32 cellular contexts compared by ENCODE assay signal in genomic region chr16:75048546-75048945, GRCh38. TPM values are rescaled to one million over a fixed set of nuclear protein-coding genes. Genes with fewer than 3 reads are reported as not detected.
DNase-seq lines count a peak whose midpoint lies in the region; ATAC-seq, FAIRE-seq and TF ChIP-seq lines count a peak whose summit lies in the region.
"Had no signal": no experiment of that assay in that cellular context is flagged by ENCODE, and none has a peak within 500 bp of the region (broad histone marks: within the 10 kb centered on the region; RNA-seq: fewer than 3 reads in every experiment).

No MANE protein-coding gene starts in this region.

- H3K18ac ChIP-seq in IMR-90 (ENCODE audit: low read depth, low read length): no peak overlapping the region

- WGBS in IMR-90 (ENCODE audit: extremely low coverage in 2 of 2, insufficient read length in 1 of 2), 2 experiments: 81% methylated on average over 3 of the region's 7 CpGs; no CpG with 5 or more reads in 1 of the 2 experiments
- WGBS in right cardiac atrium: 47% methylated on average over 7 of the region's 7 CpGs
- 95% methylated on average over 7 of the region's 7 CpGs for WGBS in smooth muscle cell (ENCODE audit: low lambda C conversion rate)

- dilution Hi-C loops in IMR-90 (cut with HindIII; ENCODE audit: low sequenced_read_pairs, unreplicated experiment) (no loop called here), endothelial cell of umbilical vein (cut with MboI; ENCODE audit: extremely low pct_ligation_motif_present, low sequenced_read_pairs) (no loop called here)

- no peaks in the 10 kb centered on the region for H3K36me3 ChIP-seq in IMR-90 (ENCODE audit: control insufficient read depth, insufficient read depth, low read length)
- no peaks in the 10 kb centered on the region for H3K36me3 ChIP-seq in endothelial cell of umbilical vein (ENCODE audit: control insufficient read depth in 2 of 2, extremely low read depth in 1 of 2, insufficient read depth in 2 of 2, low read length in 2 of 2)
- no peaks in the 10 kb centered on the region for H3K36me3 ChIP-seq in smooth muscle cell (ENCODE audit: low read depth)
- H3K36me3 ChIP-seq: brain microvascular endothelial cell, neutrophil, prostate gland had no signal

- TF ChIP-seq POLR2A in IMR-90 (IDR thresholded peaks at IDR 0.05; ENCODE audit: low read depth, low read length): no peak
- TF ChIP-seq POLR2A in endothelial cell of umbilical vein (IDR thresholded peaks at IDR 0.05; ENCODE audit: low read depth, low read length): no peak

- BruUV-seq in IMR-90 (replicated peaks; lab: Mats Ljungman, UMichigan) (no TSS peak), endothelial cell of umbilical vein (replicated peaks; lab: Mats Ljungman, UMichigan) (no TSS peak)

- H2BK5ac ChIP-seq in IMR-90 (ENCODE audit: low read depth, low read length, poor library complexity, severe bottlenecking): no peak overlapping the region

- H3K56ac ChIP-seq in IMR-90 (ENCODE audit: extremely low read depth, insufficient read depth, low read length): no peak overlapping the region

- DNase-seq in IMR-90 (peak; percentile 43), endothelial cell of umbilical vein (ENCODE audit: low read depth, low spot score) (no peak), right cardiac atrium (no peak), smooth muscle cell (lab: John Stamatoyannopoulos, UW; ENCODE audit: unreplicated experiment) (no peak), GM19239 (ENCODE audit: insufficient read length, low spot score) (no peak)
- DNase-seq in stimulated activated naive CD4-positive, alpha-beta T cell (lab: John Stamatoyannopoulos, UW): no peak
- DNase-seq: activated B cell treated with CpG ODN at 0.5 μM for 24 hours; activated CD4-positive, alpha-beta T cell treated with anti-CD3 and anti-CD28 coated beads, Interleukin-2, amount 50 U/mL, for 1 hour; activated naive CD4-positive, alpha-beta T cell treated with Interleukin-2 at 50 U/mL for 16 hours; activated T-cell treated with anti-CD3 and anti-CD28 coated beads, Interleukin-2, amount 50 U/mL, for 48 hours; brain microvascular endothelial cell; Caco-2; effector CD4-positive, alpha-beta T cell; foreskin keratinocyte; GF-D8; left cardiac atrium; NCI-H1092; NCI-H1694 treated with DMSO at 0.1 percent for 48 hours; NCI-H2171; NCI-H526; SIG-M5; small intestine; stimulated activated CD4-positive, alpha-beta T cell treated with anti-CD3 and anti-CD28 coated beads, Interleukin-1b, Interleukin-23, amount 100 ng/mL, for 48 hours; stimulated activated CD8-positive, alpha-beta memory T cell treated with anti-CD3 and anti-CD28 coated beads, Interleukin-4, amount 100 ng/mL, for 48 hours; SW 1271 had no signal

- intact Hi-C loops in IMR-90 (cut with micrococcal nuclease) (no loop called here), endothelial cell of umbilical vein (cut with micrococcal nuclease) (no loop called here), right cardiac atrium (cut with DNase I) (no loop called here)

- TF ChIP-seq CTCF in IMR-90 (conservative IDR thresholded peaks at IDR 0.05; ENCODE audit: low read depth, low read length) (no peak), endothelial cell of umbilical vein (IDR thresholded peaks at IDR 0.05; ENCODE audit: extremely low read depth in 1 of 2, insufficient read depth in 1 of 2, low read depth in 1 of 2, low read length in 2 of 2) (no peak), smooth muscle cell (IDR thresholded peaks at IDR 0.05; ENCODE audit: borderline replicate concordance, insufficient read depth, poor library complexity, severe bottlenecking) (no peak)

- H4K91ac ChIP-seq in IMR-90 (ENCODE audit: insufficient read depth, low read depth, low read length): no peak overlapping the region

- H4K20me1 ChIP-seq in IMR-90 (ENCODE audit: insufficient read depth, low read length): peaks cover 53% of the 10 kb centered on the region
- no peaks in the 10 kb centered on the region for H4K20me1 ChIP-seq in endothelial cell of umbilical vein (replicated peaks; ENCODE audit: control insufficient read depth, extremely low read depth, insufficient read depth, low read length)
- peaks cover 95% of the 10 kb centered on the region for H4K20me1 ChIP-seq in smooth muscle cell (ENCODE audit: low read depth)

- H3K9me3 ChIP-seq in IMR-90 (ENCODE audit: control insufficient read depth, insufficient read depth, low read length) (no peaks in the 10 kb centered on the region; the same call in 1 of the 2 replicates), endothelial cell of umbilical vein (replicated peaks; ENCODE audit: control insufficient read depth, insufficient read depth, low read length) (no peaks in the 10 kb centered on the region), right cardiac atrium (ENCODE audit: control insufficient read depth, low read length) (no peaks in the 10 kb centered on the region), smooth muscle cell (replicated peaks; ENCODE audit: low read depth) (no peaks in the 10 kb centered on the region)
- H3K9me3 ChIP-seq: Caco-2, neutrophil, prostate gland had no signal

- H2AFZ ChIP-seq in IMR-90 (replicated peaks; ENCODE audit: low read length, poor library complexity) (no peak overlapping the region), endothelial cell of umbilical vein (ENCODE audit: low read depth, low read length) (no peak overlapping the region), smooth muscle cell (ENCODE audit: low read depth) (no peak overlapping the region)
- H2AFZ ChIP-seq: hepatocyte had no signal

- H3K4me2 ChIP-seq in IMR-90 (ENCODE audit: low read depth, low read length): no peak overlapping the region
- H3K4me2 ChIP-seq in endothelial cell of umbilical vein (ENCODE audit: insufficient read depth, low read length): no peak overlapping the region
- no peak overlapping the region for H3K4me2 ChIP-seq in smooth muscle cell
- H3K4me2 ChIP-seq: BLaER1, hepatocyte had no signal

- H2BK15ac ChIP-seq in IMR-90 (ENCODE audit: low read depth, low read length): no peak overlapping the region

- no peak overlapping the region for H2AK9ac ChIP-seq in IMR-90 (replicated peaks; ENCODE audit: low read depth, low read length, poor library complexity)

- H3K79me1 ChIP-seq in IMR-90 (ENCODE audit: low read depth in 1 of 2, low read length in 2 of 2): peaks cover 43 to 73% of the 10 kb centered on the region in 2 experiments

- no peak overlapping the region for H4K8ac ChIP-seq in IMR-90 (ENCODE audit: low read depth in 2 of 2, low read length in 2 of 2)

- no peak overlapping the region for H3K23ac ChIP-seq in IMR-90 (ENCODE audit: low read depth, low read length)

- H3K9ac ChIP-seq in IMR-90 (ENCODE audit: low read depth, low read length) (no peak overlapping the region), endothelial cell of umbilical vein (replicated peaks; ENCODE audit: extremely low read depth, insufficient read depth, low read length) (no peak overlapping the region), smooth muscle cell (ENCODE audit: low read depth) (no peak overlapping the region)
- H3K9ac ChIP-seq: BLaER1 had no signal

- ATAC-seq in IMR-90 (ENCODE audit: low read depth) (no peak), right cardiac atrium (peak; percentile 44 to 74), HG03135 (IDR thresholded peaks at IDR 0.05; ENCODE audit: unreplicated experiment) (no peak)
- ATAC-seq: foreskin keratinocyte, Panc1 had no signal

- no peak overlapping the region for H4K5ac ChIP-seq in IMR-90 (ENCODE audit: low read depth, low read length)

- H3K27me3 ChIP-seq in IMR-90 (ENCODE audit: control insufficient read depth, insufficient read depth, low read length) (no peaks in the 10 kb centered on the region), endothelial cell of umbilical vein (ENCODE audit: control insufficient read depth in 2 of 2, insufficient read depth in 2 of 2, low read length in 2 of 2) (no peaks in the 10 kb centered on the region), right cardiac atrium (ENCODE audit: control insufficient read depth, insufficient read depth) (no peaks in the 10 kb centered on the region), smooth muscle cell (ENCODE audit: low read depth) (no peaks in the 10 kb centered on the region)
- H3K27me3 ChIP-seq: BLaER1, brain microvascular endothelial cell, foreskin keratinocyte, hepatocyte, neutrophil had no signal

- no peak overlapping the region for H2BK20ac ChIP-seq in IMR-90 (ENCODE audit: low read depth, low read length)

- no peak overlapping the region for H2BK120ac ChIP-seq in IMR-90 (ENCODE audit: low read depth, low read length)

- no peak overlapping the region for H3K4me3 ChIP-seq in IMR-90 (ENCODE audit: insufficient read depth, low read depth, low read length)
- no peak overlapping the region for H3K4me3 ChIP-seq in endothelial cell of umbilical vein (replicated peaks in 1 of 3; ENCODE audit: insufficient read depth in 1 of 3, low read depth in 1 of 3, low read length in 3 of 3)
- H3K4me3 ChIP-seq in right cardiac atrium (ENCODE audit: low read length): no peak overlapping the region
- no peak overlapping the region for H3K4me3 ChIP-seq in smooth muscle cell
- H3K4me3 ChIP-seq: BLaER1, hepatocyte, prostate gland had no signal

- H3K79me2 ChIP-seq in endothelial cell of umbilical vein (ENCODE audit: control insufficient read depth, insufficient read depth, low read length) (peaks cover 27% of the 10 kb centered on the region), smooth muscle cell (ENCODE audit: low read depth) (peaks cover 72% of the 10 kb centered on the region)

- peaks cover 6% of the 10 kb centered on the region for H3K4me1 ChIP-seq in IMR-90 (ENCODE audit: control insufficient read depth, insufficient read depth, low read length)
- H3K4me1 ChIP-seq in endothelial cell of umbilical vein (ENCODE audit: control insufficient read depth, extremely low read depth, insufficient read depth, low read length): peaks cover 3% of the 10 kb centered on the region
- peaks cover 12% of the 10 kb centered on the region for H3K4me1 ChIP-seq in right cardiac atrium (ENCODE audit: control insufficient read depth, insufficient read depth, low read length)
- H3K4me1 ChIP-seq in smooth muscle cell (ENCODE audit: low read depth): no peaks in the 10 kb centered on the region
- H3K4me1 ChIP-seq: Caco-2, foreskin keratinocyte, prostate gland had no signal

- FAIRE-seq in endothelial cell of umbilical vein (lab: Jason Lieb, UNC): peak; percentile 21
- FAIRE-seq in GM19239 (lab: Jason Lieb, UNC): no peak
- FAIRE-seq: small intestine had no signal

- in situ Hi-C loops in IMR-90 (cut with MboI; ENCODE audit: low sequenced_read_pairs): no loop called here

- H3K9me1 ChIP-seq in IMR-90 (ENCODE audit: insufficient read depth, low read length): peaks cover 7% of the 10 kb centered on the region
- no peaks in the 10 kb centered on the region for H3K9me1 ChIP-seq in endothelial cell of umbilical vein (replicated peaks; ENCODE audit: control insufficient read depth, extremely low read depth, insufficient read depth, low read length)

- TF ChIP-seq RAD21 in IMR-90 (IDR thresholded peaks at IDR 0.05; ENCODE audit: low read length): no peak

- H3K4ac ChIP-seq in IMR-90 (ENCODE audit: low read depth, low read length): no peak overlapping the region

- 0 out of 2 replicates have a peak overlapping the region, but pooled peaks have one; percentile 35 for H2AK5ac ChIP-seq in IMR-90 (ENCODE audit: low read depth, low read length)

- H3K27ac ChIP-seq in IMR-90 (ENCODE audit: insufficient read depth, low read length) (no peak overlapping the region), endothelial cell of umbilical vein (ENCODE audit: insufficient read depth, low read depth, low read length) (no peak overlapping the region), right cardiac atrium (ENCODE audit: low read length) (no peak overlapping the region), smooth muscle cell (ENCODE audit: low read depth) (peak overlapping the region; percentile 31)
- H3K27ac ChIP-seq: BLaER1, brain microvascular endothelial cell, epithelial cell of prostate, foreskin keratinocyte, hepatocyte, neutrophil, prostate gland had no signal

- H3K14ac ChIP-seq in IMR-90 (replicated peaks; ENCODE audit: low read depth, low read length): no peak overlapping the region

- POLR2A ChIA-PET in IMR-90 (lab: Charles Lee; ENCODE audit: unreplicated experiment) (no interaction called here), endothelial cell of umbilical vein (lab: Charles Lee) (no interaction called here)

- CTCF ChIA-PET in IMR-90 (lab: Yijun Ruan, JAX): no interaction called here
- CTCF ChIA-PET in endothelial cell of umbilical vein (lab: Charles Lee): interaction anchor here (1.1 kb wide), 1 partner anchor 22 kb away, joined by 3 read pairs; no protein-coding TSS in a partner anchor

- no peaks in the 10 kb centered on the region for H3F3A ChIP-seq in smooth muscle cell (ENCODE audit: low read depth)

RNA-seq across cellular contexts. Expression of gene ZNRF1, which starts 49.7 kb away (rescaled TPM):
- total RNA-seq in IMR-90 (2012; rRNA removed) (8.2 and 9.7 TPM in 2 replicates), endothelial cell of umbilical vein (33.2 and 34.9 TPM in 2 replicates), right cardiac atrium (10 to 100 TPM; 10.8 to 19.6 (median 13.7) TPM), smooth muscle cell (18.2 and 19.7 TPM in 2 replicates)
- polyA plus RNA-seq in IMR-90 (2012; rRNA removed) (20.7 and 24.9 TPM in 2 replicates), endothelial cell of umbilical vein (23.7 and 25.7 TPM in 2 replicates), right cardiac atrium (10.7 TPM), smooth muscle cell (38.0 and 45.4 TPM in 2 replicates)
- polyA plus RNA-seq in IMR-90 (2012; cell fraction: cytosol; rRNA removed): 20.3 and 39.9 TPM in 2 replicates
- polyA plus RNA-seq in IMR-90 (2012; cell fraction: nucleus; rRNA removed; ENCODE audit: low replicate concordance): 46.3 and 57.6 TPM in 2 replicates
- polyA plus RNA-seq in endothelial cell of umbilical vein (2011; cell fraction: cytosol; rRNA removed): 18.1 and 21.5 TPM in 2 replicates
- 33.2 and 38.1 TPM in 2 replicates for polyA plus RNA-seq in endothelial cell of umbilical vein (2011; cell fraction: nucleus; rRNA removed)
- polyA plus RNA-seq in endothelial cell of umbilical vein (2012): 29.6 and 47.4 TPM in 2 replicates
- 23.4 and 28.6 TPM in 2 replicates for polyA minus RNA-seq in endothelial cell of umbilical vein
- 16.1 TPM for polyA minus RNA-seq in endothelial cell of umbilical vein (2011; cell fraction: cytosol; rRNA and poly(A)+ RNA removed)
- 26.0 and 34.1 TPM in 2 replicates for polyA minus RNA-seq in endothelial cell of umbilical vein (2011; cell fraction: nucleus; rRNA and poly(A)+ RNA removed)

Comparison
In these comparisons a context has a peak if more than half of its experiments do, and no peak if none do; other contexts are left out.
1. ATAC-seq: peak in right cardiac atrium (2 of 2); none in IMR-90 (single experiment) and HG03135 (single experiment).